Comparison of ENCODE assay signal across 31 cellular contexts in genomic region chr6:5110246-5110645, GRCh38. TPM values are rescaled to one million over a fixed set of nuclear protein-coding genes. Genes with fewer than 3 reads are reported as not detected.
"Had no signal": no experiment of that assay in that cellular context is flagged by ENCODE, and none has a peak within 500 bp of the region (broad histone marks: within the 10 kb centered on the region; RNA-seq: fewer than 3 reads in every experiment).

No MANE protein-coding gene starts in this region.

- H3K36me3 Mint-ChIP-seq: natural killer cell had no signal

- H3K27ac ChIP-seq: neural progenitor cell, ovary, parathyroid adenoma, psoas muscle, right lobe of liver, skin epidermis, spleen, suprapubic skin, testis, tibial artery, transverse colon, upper lobe of right lung, uterus had no signal

- H3K4me1 ChIP-seq: parathyroid adenoma, spleen, suprapubic skin, testis, tibial artery, upper lobe of right lung, uterus had no signal

- H3K27me3 Mint-ChIP-seq: naive thymus-derived CD4-positive, alpha-beta T cell; progenitor cell of endocrine pancreas; stimulated activated memory B cell treated with anti-CD40 and anti-IgM and Interleukin-4, amounts not matched to agents 10 μg/mL and 1 μg/mL and 100 μg/mL, for 72 hours; stimulated activated naive CD8-positive, alpha-beta T cell treated with anti-CD3 and anti-CD28 coated beads, Interleukin-15, amount 100 ng/mL, for 72 hours; type B pancreatic cell had no signal

- H3K4me3 Mint-ChIP-seq: naive thymus-derived CD4-positive, alpha-beta T cell; natural killer cell; nephron; neural progenitor cell; stimulated activated memory B cell treated with anti-CD40 and anti-IgM and Interleukin-4, amounts not matched to agents 10 μg/mL and 1 μg/mL and 100 μg/mL, for 72 hours; stimulated activated naive CD8-positive, alpha-beta T cell treated with anti-CD3 and anti-CD28 coated beads, Interleukin-15, amount 100 ng/mL, for 72 hours; type B pancreatic cell had no signal

- H3K4me3 ChIP-seq: neural progenitor cell, ovary, psoas muscle, right lobe of liver, skin epidermis, smooth muscle cell, spleen, suprapubic skin, testis, tibial artery, transverse colon, upper lobe of right lung, uterus had no signal

- H3K27me3 ChIP-seq: neural progenitor cell, ovary, right lobe of liver, spleen, suprapubic skin, testis, tibial artery, transverse colon, upper lobe of right lung, uterus had no signal

- DNase-seq: naive thymus-derived CD4-positive, alpha-beta T cell; natural killer cell; occipital lobe; ovary; psoas muscle; right lobe of liver; spleen; stimulated activated CD4-positive, alpha-beta T cell treated with anti-CD3 and anti-CD28 coated beads, Interleukin-12 subunit alpha, Interleukin-12 subunit beta, amount 100 ng/mL, for 4 hours; stimulated activated CD4-positive, alpha-beta T cell treated with anti-CD3 and anti-CD28 coated beads, Interleukin-1b, Interleukin-23, amount 100 ng/mL, for 48 hours; stimulated activated CD4-positive, alpha-beta T cell treated with anti-CD3 and anti-CD28 coated beads, Interleukin-4, amount 100 ng/mL, for 1 hour; stimulated activated CD4-positive, alpha-beta T cell treated with anti-CD3 and anti-CD28 coated beads, Interleukin-4, amount 100 ng/mL, for 4 hours; stimulated activated CD8-positive, alpha-beta memory T cell treated with anti-CD3 and anti-CD28 coated beads, Interleukin-4, amount 100 ng/mL, for 48 hours; stimulated activated naive CD4-positive, alpha-beta T cell; stimulated activated naive CD8-positive, alpha-beta T cell treated with anti-CD3 and anti-CD28 coated beads, Interleukin-15, amount 100 ng/mL, for 72 hours; stimulated activated naive CD8-positive, alpha-beta T cell treated with anti-CD3 and anti-CD28 coated beads, Interleukin-15, Interleukin-2, amounts not matched to agents 100 U/mL and 50 U/mL, for 24 hours; substantia nigra; testis; tibial artery; transverse colon; upper lobe of right lung; uterus had no signal

- ATAC-seq: naive thymus-derived CD4-positive, alpha-beta T cell; natural killer cell; psoas muscle; right lobe of liver; stimulated activated memory B cell treated with anti-CD40 and anti-IgM and Interleukin-4, amounts not matched to agents 10 μg/mL and 1 μg/mL and 100 μg/mL, for 72 hours; stimulated activated naive CD8-positive, alpha-beta T cell treated with anti-CD3 and anti-CD28 coated beads, Interleukin-15, amount 100 ng/mL, for 72 hours; stimulated activated naive CD8-positive, alpha-beta T cell treated with anti-CD3 and anti-CD28 coated beads, Interleukin-15, Interleukin-2, amounts not matched to agents 100 U/mL and 50 U/mL, for 24 hours; upper lobe of right lung had no signal

- H3K4me1 Mint-ChIP-seq: naive thymus-derived CD4-positive, alpha-beta T cell; natural killer cell; stimulated activated memory B cell treated with anti-CD40 and anti-IgM and Interleukin-4, amounts not matched to agents 10 μg/mL and 1 μg/mL and 100 μg/mL, for 72 hours had no signal

- H3K27ac Mint-ChIP-seq: naive thymus-derived CD4-positive, alpha-beta T cell; natural killer cell; nephron; neural progenitor cell; progenitor cell of endocrine pancreas; stimulated activated memory B cell treated with anti-CD40 and anti-IgM and Interleukin-4, amounts not matched to agents 10 μg/mL and 1 μg/mL and 100 μg/mL, for 72 hours; type B pancreatic cell had no signal

- H3K9me3 ChIP-seq: ovary, psoas muscle, right lobe of liver, spleen, suprapubic skin, testis, tibial artery, transverse colon, upper lobe of right lung, uterus had no signal

- H3K36me3 ChIP-seq: neural progenitor cell, ovary, right lobe of liver, suprapubic skin, transverse colon, upper lobe of right lung, uterus had no signal

RNA-seq across cellular contexts. Expression of gene PPP1R3G, which starts 25.1 kb away (rescaled TPM):
- polyA plus RNA-seq: naive thymus-derived CD4-positive, alpha-beta T cell; neural cell had no signal
